ENCODE assay signal across 8 cellular contexts in the genomic region with DNA sequence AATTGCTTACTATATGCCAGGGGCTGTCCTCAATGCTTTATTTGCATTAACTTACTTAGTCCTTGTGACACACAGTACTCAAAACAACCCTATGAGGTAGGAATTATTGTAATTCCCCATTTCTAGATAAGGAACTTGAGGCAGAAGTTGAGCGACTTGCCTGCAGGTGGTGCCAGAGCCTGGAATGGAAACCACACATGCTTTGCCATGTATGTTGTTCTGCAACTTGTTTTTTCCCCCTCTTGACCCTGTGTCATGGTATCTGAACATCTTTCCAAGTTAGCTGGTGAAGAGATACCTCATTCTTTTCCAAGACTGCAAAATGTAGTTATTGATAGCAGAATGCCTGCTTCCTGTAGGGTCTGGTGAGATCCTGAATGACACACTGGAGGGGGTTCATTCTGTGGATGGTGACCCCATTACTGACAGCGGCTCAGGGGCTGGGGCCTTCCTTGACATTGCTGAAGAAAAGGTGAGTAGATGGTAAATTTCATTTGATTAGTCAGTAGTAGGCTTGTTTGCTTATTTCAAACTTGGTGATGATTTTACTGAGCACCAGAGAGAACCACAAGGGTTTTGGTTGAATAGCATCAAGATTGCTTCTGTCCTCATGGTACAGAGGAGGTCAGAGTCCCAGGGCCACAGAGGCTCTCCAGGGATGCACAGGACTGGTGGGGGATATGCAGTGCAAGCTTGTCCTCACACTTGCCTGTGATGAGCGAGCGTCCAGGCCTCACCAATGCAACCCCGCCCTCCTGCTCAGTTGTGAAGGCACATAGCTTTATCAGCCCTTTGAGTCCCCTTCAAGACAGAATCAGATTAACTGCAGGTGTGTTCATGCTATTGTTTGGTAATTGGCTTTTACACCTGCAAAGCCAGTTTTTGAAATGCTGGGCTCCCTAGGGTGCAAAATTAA.
DNase-seq lines count a peak whose midpoint lies in the region; ATAC-seq and FAIRE-seq lines count a peak whose summit lies in the region.

No MANE protein-coding gene starts in this region.

- FAIRE-seq in islet of Langerhans (lab: Jason Lieb, UNC), result peak; percentile 75

- DNase-seq in AG20443 (ENCODE audit: low spot score), result peak; percentile 60
- peak; percentile 70 for DNase-seq in NAMALWA (ENCODE audit: low spot score)
- DNase-seq in T-helper 2 cell, result peak in 4 of 5 experiments; percentile 33 to 71 (median 40)
- DNase-seq in astrocyte of the hippocampus (ENCODE audit: low read depth, low spot score), result peak; percentile 81
- DNase-seq in stimulated activated CD4-positive, alpha-beta T cell treated with anti-CD3 and anti-CD28 coated beads, Interleukin-4, amount 100 ng/mL, for 4 hours, result peak; percentile 40 to 52
- DNase-seq in NCI-H2081 treated with DMSO at 0.1 percent for 48 hours (lab: John Stamatoyannopoulos, UW), result no peak

- ATAC-seq in GM19043 (IDR thresholded peaks at IDR 0.05; ENCODE audit: low read depth, unreplicated experiment), result peak; percentile 55
